ENCODE assay signal across 10 cellular contexts in the genomic region with DNA sequence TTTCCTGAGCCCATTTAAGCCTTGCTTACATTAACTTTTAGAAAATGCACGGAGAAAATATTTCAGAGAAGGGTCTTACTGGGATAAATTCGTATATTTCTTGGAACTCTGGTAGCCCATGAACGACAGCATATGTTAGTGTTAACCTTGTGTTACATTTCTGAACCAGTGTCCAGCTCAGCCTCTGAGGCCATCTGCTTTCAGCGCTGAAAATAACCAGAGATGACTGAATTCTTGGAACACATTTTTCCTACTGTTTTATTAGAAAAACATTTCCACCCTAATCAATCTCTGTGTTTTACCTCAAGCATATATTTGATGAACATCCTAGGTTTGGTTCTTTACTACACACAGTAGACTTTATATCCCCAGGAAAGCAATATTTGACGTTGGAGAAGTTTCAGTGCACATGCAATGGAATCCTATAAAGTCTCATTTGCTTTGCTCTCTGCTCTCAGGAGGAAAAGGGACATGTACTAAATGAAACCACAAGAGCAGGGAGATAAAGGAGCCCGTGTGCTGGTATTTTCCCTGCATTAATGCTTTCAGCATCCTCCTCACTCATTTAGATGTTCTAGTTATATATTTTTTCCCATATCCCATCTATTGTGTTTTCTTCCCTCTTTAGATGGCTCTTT.
A peak's percentile ranks its signal among the peaks of the same experiment; 100 is the strongest.
DNase-seq lines count a peak whose midpoint lies in the region; ATAC-seq, FAIRE-seq and TF ChIP-seq lines count a peak whose summit lies in the region.
"Had no signal": no experiment of that assay in that cellular context is flagged by ENCODE, and none has a peak within 500 bp of the region (broad histone marks: within the 10 kb centered on the region; RNA-seq: fewer than 3 reads in every experiment).

No MANE protein-coding gene starts in this region.

- H2AFZ ChIP-seq in astrocyte (ENCODE audit: low read depth, low read length): no peak overlapping the region

- no peaks in the 10 kb centered on the region for H4K20me1 ChIP-seq in astrocyte (ENCODE audit: insufficient read depth, low read length)

- H3K4me3 Mint-ChIP-seq in astrocyte (ENCODE audit: unreplicated experiment): no peak overlapping the region
- H3K4me3 Mint-ChIP-seq: T-helper 17 cell had no signal

- H3K79me2 ChIP-seq in astrocyte (ENCODE audit: insufficient read depth, low read length): no peaks in the 10 kb centered on the region

- no peaks in the 10 kb centered on the region for H3K36me3 Mint-ChIP-seq in astrocyte (ENCODE audit: low read depth, unreplicated experiment)

- intact Hi-C loops in left cardiac atrium (cut with DNase I): no loop called here

- TF ChIP-seq CTCF in astrocyte (IDR thresholded peaks at IDR 0.05; ENCODE audit: insufficient read depth, low read depth, low read length): no peak

- no peaks in the 10 kb centered on the region for H3K9me3 ChIP-seq in astrocyte (ENCODE audit: insufficient read depth, low read depth, low read length)

- no peaks in the 10 kb centered on the region for H3K36me3 ChIP-seq in astrocyte (ENCODE audit: insufficient read depth, low read length)

- peaks cover 27% of the 10 kb centered on the region for H3K4me1 Mint-ChIP-seq in astrocyte (ENCODE audit: low read depth, unreplicated experiment)

- DNase-seq in H54 (ENCODE audit: insufficient read length, low spot score) (no peak), astrocyte (ENCODE audit: low read depth) (peak; percentile 10), left cardiac atrium (no peak), putamen (ENCODE audit: low spot score) (peak; percentile 9), SW480 (ENCODE audit: low spot score) (no peak), COR-L47 (lab: John Stamatoyannopoulos, UW) (no peak), GM03348 (ENCODE audit: low spot score) (no peak)
- DNase-seq: small intestine, T-helper 17 cell had no signal

- ATAC-seq in left cardiac atrium: peak; percentile 69 to 81
- no peak for ATAC-seq in HG03095 (IDR thresholded peaks at IDR 0.05; ENCODE audit: unreplicated experiment)
- ATAC-seq: T-helper 17 cell had no signal

- no peaks in the 10 kb centered on the region for H3K9me3 Mint-ChIP-seq in astrocyte (ENCODE audit: unreplicated experiment)

- no peak for TF ChIP-seq POLR2A in H54 (IDR thresholded peaks at IDR 0.05; ENCODE audit: low read depth, low read length)

- peak; percentile 48 for FAIRE-seq in H54 (lab: Jason Lieb, UNC)
- FAIRE-seq in astrocyte (lab: Jason Lieb, UNC): peak; percentile 26
- FAIRE-seq: small intestine had no signal

- H3K4me3 ChIP-seq in astrocyte (ENCODE audit: insufficient read depth, low read depth, low read length): no peak overlapping the region

- no peak overlapping the region for H3K27ac Mint-ChIP-seq in astrocyte (ENCODE audit: unreplicated experiment)
- H3K27ac Mint-ChIP-seq: T-helper 17 cell had no signal

- H3K27me3 ChIP-seq in astrocyte (ENCODE audit: insufficient read depth, low read length): no peaks in the 10 kb centered on the region

- H3K4me1 ChIP-seq in astrocyte (ENCODE audit: insufficient read depth, low read length): peaks cover 27% of the 10 kb centered on the region

- H3K27me3 Mint-ChIP-seq in astrocyte (ENCODE audit: low read depth, unreplicated experiment): no peaks in the 10 kb centered on the region

- H3K4me2 ChIP-seq in astrocyte (ENCODE audit: low read length): peak overlapping the region; percentile 4

- peak overlapping the region; percentile 19 for H3K27ac ChIP-seq in astrocyte (ENCODE audit: low read depth, low read length)

- H3K9ac ChIP-seq in astrocyte (ENCODE audit: low read length): peak overlapping the region; percentile 34

Comparison
In these comparisons a context has a peak if more than half of its experiments do, and no peak if none do; other contexts are left out.
1. DNase-seq: peak in astrocyte (single experiment) and putamen (single experiment); none in H54 (single experiment), left cardiac atrium (single experiment), SW480 (single experiment), COR-L47 (single experiment) and GM03348 (single experiment).